8 cellular contexts compared by ENCODE assay signal in genomic region chr14:94681300-94682060, GRCh38.
DNase-seq lines count a peak whose midpoint lies in the region; ATAC-seq, FAIRE-seq and TF ChIP-seq lines count a peak whose summit lies in the region.

No MANE protein-coding gene starts in this region.

- H3K36me3 ChIP-seq in left ventricle myocardium inferior, result no peaks in the 10 kb centered on the region
- no peaks in the 10 kb centered on the region for H3K36me3 ChIP-seq in lower lobe of right lung

- no peaks in the 10 kb centered on the region for H3K9me3 ChIP-seq in left ventricle myocardium inferior (replicated peaks)
- no peaks in the 10 kb centered on the region for H3K9me3 ChIP-seq in lower lobe of right lung

- TF ChIP-seq CTCF in left ventricle myocardium inferior (IDR thresholded peaks at IDR 0.05; ENCODE audit: borderline replicate concordance) (peak; percentile 32), RWPE1 (conservative IDR thresholded peaks at IDR 0.05; ENCODE audit: low read depth) (peak; percentile 57), foreskin fibroblast (IDR thresholded peaks at IDR 0.05; ENCODE audit: low read depth, low read length) (peak; percentile 15), lower lobe of right lung (IDR thresholded peaks at IDR 0.05) (no peak)

- intact Hi-C loops in left ventricle myocardium inferior (cut with micrococcal nuclease), result no loop called here
- intact Hi-C loops in left cardiac atrium (cut with DNase I), result no loop called here
- intact Hi-C loops in lower lobe of right lung (cut with DNase I), result no loop called here

- DNase-seq in left ventricle myocardium inferior, result no peak
- DNase-seq in left cardiac atrium, result no peak
- peak; percentile 59 for DNase-seq in RWPE1 (ENCODE audit: low spot score)
- DNase-seq in foreskin fibroblast, result peak; percentile 20 to 69
- peak; percentile 45 for DNase-seq in urothelium cell line (ENCODE audit: low spot score)
- no peak for DNase-seq in lower lobe of right lung

- CTCF ChIA-PET in RWPE1 (lab: Yijun Ruan, JAX), result interaction anchor here (0.6 to 0.8 kb wide), 2 partner anchors 140 to 1983 kb away, joined by 3 to 4 read pairs; no protein-coding TSS in a partner anchor

- no peak for FAIRE-seq in urothelium cell line (lab: Jason Lieb, UNC)

- POLR2A ChIA-PET in RWPE1 (lab: Yijun Ruan, JAX; ENCODE audit: low non-redundant PET), result no interaction called here

- H3K4me1 ChIP-seq in left ventricle myocardium inferior (no peaks in the 10 kb centered on the region), lower lobe of right lung (no peaks in the 10 kb centered on the region)

- H3K27ac ChIP-seq in left ventricle myocardium inferior (replicated peaks) (no peak overlapping the region), RWPE1 (no peak overlapping the region), lower lobe of right lung (no peak overlapping the region)

- H3K4me3 ChIP-seq in left ventricle myocardium inferior, result no peak overlapping the region
- H3K4me3 ChIP-seq in foreskin fibroblast (ENCODE audit: low read depth in 1 of 2, low read length in 2 of 2), result no peak overlapping the region
- H3K4me3 ChIP-seq in lower lobe of right lung, result no peak overlapping the region

- H3K27me3 ChIP-seq in left ventricle myocardium inferior (ENCODE audit: low read depth) (peaks cover 89% of the 10 kb centered on the region), lower lobe of right lung (ENCODE audit: low read depth) (peaks cover 6% of the 10 kb centered on the region)

- ATAC-seq in left cardiac atrium (no peak), lower lobe of right lung (no peak), GM18511 (IDR thresholded peaks at IDR 0.05; ENCODE audit: unreplicated experiment) (no peak), HG02938 (IDR thresholded peaks at IDR 0.05; ENCODE audit: unreplicated experiment) (no peak)

Comparison
In these comparisons a context has a peak if more than half of its experiments do, and no peak if none do; other contexts are left out.
1. DNase-seq: peak in RWPE1 (single experiment), foreskin fibroblast (2 of 2) and urothelium cell line (single experiment); none in left ventricle myocardium inferior (single experiment), left cardiac atrium (single experiment) and lower lobe of right lung (single experiment).